11 cellular contexts compared by ENCODE assay signal in the genomic region with DNA sequence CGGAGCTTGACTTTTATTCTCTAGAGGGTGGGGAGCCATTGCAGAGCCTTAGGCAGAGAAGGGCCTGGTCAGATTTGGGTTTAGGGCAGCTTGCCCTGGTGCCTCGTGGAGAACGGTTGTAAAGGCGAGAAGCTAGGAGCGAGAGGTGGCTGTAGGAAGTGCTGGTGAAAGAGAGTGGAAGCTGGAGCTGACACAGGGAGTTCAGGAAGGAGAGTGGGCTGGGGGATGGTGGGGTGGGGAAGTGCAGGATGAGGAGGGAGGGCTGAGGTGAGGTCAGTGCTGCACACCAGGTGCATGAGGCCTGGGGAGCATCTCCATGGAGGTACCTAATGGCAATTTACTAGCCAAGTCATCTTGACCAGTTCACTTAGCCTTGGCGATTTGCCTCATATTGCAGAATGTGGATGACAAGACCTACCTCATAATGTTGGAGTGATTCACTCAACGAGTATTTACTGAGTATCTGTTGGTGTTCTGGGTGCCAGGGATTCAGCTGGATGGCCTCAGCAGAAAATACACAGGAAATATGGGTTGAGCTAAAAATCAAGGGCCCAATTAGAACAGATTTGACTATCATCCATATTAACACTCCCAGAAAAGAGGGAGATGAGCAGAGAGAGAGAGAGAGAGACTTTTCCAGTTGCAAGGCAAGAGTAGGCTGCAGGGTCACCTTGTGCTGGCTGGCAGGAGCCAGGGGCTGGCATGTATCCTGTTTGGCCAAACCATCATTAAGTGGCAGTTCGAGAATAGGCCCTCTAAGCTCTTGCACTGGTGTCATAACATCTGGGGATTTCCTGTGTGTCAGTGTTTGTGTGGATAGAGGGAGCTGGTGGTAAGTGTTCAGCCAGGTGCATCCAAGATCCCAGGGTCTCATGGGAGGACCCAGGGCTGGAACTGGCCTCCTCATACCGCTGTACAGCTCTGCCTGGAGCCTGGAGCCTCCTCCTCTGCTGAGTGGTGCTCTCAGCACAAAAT. TPM values are rescaled to one million over a fixed set of nuclear protein-coding genes. Genes with fewer than 3 reads are reported as not detected.
DNase-seq lines count a peak whose midpoint lies in the region; ATAC-seq and TF ChIP-seq lines count a peak whose summit lies in the region.
"Had no signal": no experiment of that assay in that cellular context is flagged by ENCODE, and none has a peak within 500 bp of the region (broad histone marks: within the 10 kb centered on the region; RNA-seq: fewer than 3 reads in every experiment).

No MANE protein-coding gene starts in this region.

- DNase-seq in NCI-H510A treated with DMSO at 0.1 percent for 48 hours (lab: John Stamatoyannopoulos, UW), result peak; percentile 28
- DNase-seq in NCI-H510A (lab: John Stamatoyannopoulos, UW), result no peak
- DNase-seq in RWPE1 (ENCODE audit: low spot score), result peak; percentile 60
- peak; percentile 53 for DNase-seq in fibroblast of peridontal ligament (ENCODE audit: extremely low read depth)
- no peak for DNase-seq in type B pancreatic cell (ENCODE audit: extremely low spot score, unreplicated experiment)
- DNase-seq: stimulated activated CD4-positive, alpha-beta T cell treated with anti-CD3 and anti-CD28 coated beads, Interleukin-1b, Interleukin-23, amount 100 ng/mL, for 48 hours had no signal

- no peaks in the 10 kb centered on the region for H3K36me3 Mint-ChIP-seq in type B pancreatic cell

- POLR2A ChIA-PET in RWPE1 (lab: Yijun Ruan, JAX; ENCODE audit: low non-redundant PET), result no interaction called here

- CTCF ChIA-PET in RWPE1 (lab: Yijun Ruan, JAX), result no interaction called here

- H3K36me3 ChIP-seq in subcutaneous abdominal adipose tissue (ENCODE audit: control insufficient read depth in 5 of 5, insufficient read depth in 5 of 5, low read length in 5 of 5), result no peaks in the 10 kb centered on the region
- H3K36me3 ChIP-seq: suprapubic skin had no signal

- ATAC-seq in GM18520 (IDR thresholded peaks at IDR 0.05; ENCODE audit: unreplicated experiment) (no peak), GM19324 (IDR thresholded peaks at IDR 0.05; ENCODE audit: low FRiP score, unreplicated experiment) (no peak)

- H3K4me3 ChIP-seq in subcutaneous abdominal adipose tissue (ENCODE audit: low read depth in 1 of 5, low read length in 5 of 5), result no peak overlapping the region
- H3K4me3 ChIP-seq: suprapubic skin had no signal

- TF ChIP-seq CTCF in RWPE1 (conservative IDR thresholded peaks at IDR 0.05; ENCODE audit: low read depth) (no peak), type B pancreatic cell (conservative IDR thresholded peaks at IDR 0.05) (no peak)

- peaks cover 26% of the 10 kb centered on the region for H3K27me3 Mint-ChIP-seq in type B pancreatic cell

- H3K9me3 Mint-ChIP-seq in type B pancreatic cell, result no peaks in the 10 kb centered on the region

- H3K27ac Mint-ChIP-seq in type B pancreatic cell, result no peak overlapping the region

- H3K27ac ChIP-seq in RWPE1, result peak overlapping the region; percentile 73
- peak overlapping the region; percentile 69 for H3K27ac ChIP-seq in subcutaneous abdominal adipose tissue (ENCODE audit: low read depth, low read length)
- H3K27ac ChIP-seq: suprapubic skin, VCaP had no signal

- peaks cover 0 to 3% (median 1%) of the 10 kb centered on the region in 5 donors for H3K9me3 ChIP-seq in subcutaneous abdominal adipose tissue (ENCODE audit: control insufficient read depth in 5 of 5, low read length in 5 of 5)
- H3K9me3 ChIP-seq: suprapubic skin had no signal

- no peaks in the 10 kb centered on the region for H3K4me1 Mint-ChIP-seq in type B pancreatic cell (ENCODE audit: unreplicated experiment)

- peaks cover 0 to 70% (median 8%) of the 10 kb centered on the region in 5 donors for H3K4me1 ChIP-seq in subcutaneous abdominal adipose tissue (ENCODE audit: control insufficient read depth in 5 of 5, insufficient read depth in 5 of 5, low read length in 5 of 5)

- H3K4me3 Mint-ChIP-seq in type B pancreatic cell, result no peak overlapping the region

- H3K27me3 ChIP-seq in subcutaneous abdominal adipose tissue (ENCODE audit: control insufficient read depth in 5 of 5, insufficient read depth in 4 of 5, low read length in 5 of 5), result peaks cover 0 to 17% (median 5%) of the 10 kb centered on the region in 5 donors

- H3K9ac ChIP-seq in subcutaneous abdominal adipose tissue (ENCODE audit: low read length in 5 of 5), result no peak overlapping the region

RNA-seq across cellular contexts. Expression of a gene that starts 44.4 kb away (rescaled TPM):
- total RNA-seq in type B pancreatic cell (ENCODE audit: low replicate concordance), result 1.00 and 2.2 TPM in 2 replicates

Comparison
In these comparisons a context has a peak if more than half of its experiments do, and no peak if none do; other contexts are left out.
1. DNase-seq: peak in NCI-H510A treated with DMSO at 0.1 percent for 48 hours (single experiment), RWPE1 (single experiment) and fibroblast of peridontal ligament (single experiment); none in NCI-H510A (single experiment) and type B pancreatic cell (single experiment).